Comparison of ENCODE assay signal across 8 cellular contexts in genomic region chr10:59905066-59905734, GRCh38. TPM values are rescaled to one million over a fixed set of nuclear protein-coding genes. Genes with fewer than 3 reads are reported as not detected.
A peak's percentile ranks its signal among the peaks of the same experiment; 100 is the strongest.
DNase-seq lines count a peak whose midpoint lies in the region; ATAC-seq, FAIRE-seq and TF ChIP-seq lines count a peak whose summit lies in the region.

No MANE protein-coding gene starts in this region.

- peaks cover 61% of the 10 kb centered on the region for H3K79me2 ChIP-seq in mammary epithelial cell (ENCODE audit: insufficient read depth, low read length)

- peaks cover 2% of the 10 kb centered on the region; the same call in 1 of the 2 replicates for H3K9me3 ChIP-seq in AG04450 (ENCODE audit: control insufficient read depth, insufficient read depth, low read length)
- H3K9me3 ChIP-seq in Panc1 (ENCODE audit: control insufficient read depth, insufficient read depth, low read depth, low read length), result no peaks in the 10 kb centered on the region
- H3K9me3 ChIP-seq in mammary epithelial cell (replicated peaks; ENCODE audit: insufficient read depth, low read length), result no peaks in the 10 kb centered on the region

- peak overlapping the region; percentile 94 for H3K9ac ChIP-seq in mammary epithelial cell (ENCODE audit: insufficient read depth, low read length)

- H3K27me3 ChIP-seq in AG04450 (ENCODE audit: control insufficient read depth, insufficient read depth, low read length), result no peaks in the 10 kb centered on the region
- H3K27me3 ChIP-seq in Panc1 (ENCODE audit: control insufficient read depth, insufficient read depth, low read length), result no peaks in the 10 kb centered on the region
- H3K27me3 ChIP-seq in mammary epithelial cell (ENCODE audit: insufficient read depth, low read length), result no peaks in the 10 kb centered on the region

- intact Hi-C loops in Panc1 (cut with micrococcal nuclease; ENCODE audit: unreplicated experiment), result loop anchor here (5.0 kb wide), 1 partner anchor 278 kb away; no protein-coding TSS in a partner anchor
- intact Hi-C loops in mammary epithelial cell (cut with micrococcal nuclease), result loop anchor here (2.0 to 5.0 kb wide), 2 partner anchors 60 to 98 kb away; no protein-coding TSS in a partner anchor

- H3K27ac ChIP-seq in AG04450 (ENCODE audit: low read depth, low read length) (peak overlapping the region; percentile 53), Panc1 (ENCODE audit: low read length) (peak overlapping the region; percentile 98), mammary epithelial cell (ENCODE audit: insufficient read depth, low read depth, low read length) (peak overlapping the region; percentile 98)

- in situ Hi-C loops in Panc1 (cut with HindIII; ENCODE audit: low pct_unique_long_range_greater_than_20kb, low sequenced_read_pairs) (no loop called here), mammary epithelial cell (cut with MboI; ENCODE audit: low sequenced_read_pairs in 2 of 2) (loop anchor here in 1 of 2 donors (5.0 kb wide), 1 partner anchor 33 kb away; no protein-coding TSS in a partner anchor)

- peak; percentile 51 for ATAC-seq in GM18508 (IDR thresholded peaks at IDR 0.05; ENCODE audit: insufficient read depth, unreplicated experiment)
- ATAC-seq in HG02884 (IDR thresholded peaks at IDR 0.05; ENCODE audit: unreplicated experiment), result peak; percentile 55
- no peak for ATAC-seq in Panc1

- WGBS in mammary epithelial cell (ENCODE audit: low coverage, missing lambda C conversion rate), result 1% methylated on average over 12 of the region's 23 CpGs

- H3K4me3 ChIP-seq in AG04450 (ENCODE audit: low read depth, low read length) (peak overlapping the region; percentile 92), Panc1 (ENCODE audit: low read depth in 2 of 2, low read length in 2 of 2) (peak overlapping the region; percentile 91 to 98), mammary epithelial cell (replicated peaks in 1 of 3; ENCODE audit: insufficient read depth in 1 of 3, low read depth in 2 of 3, low read length in 3 of 3) (peak overlapping the region; percentile 86 to 97 (median 97))

- FAIRE-seq in HTR-8/SVneo (lab: Jason Lieb, UNC), result no peak

- BruUV-seq in Panc1 (replicated peaks; lab: Mats Ljungman, UMichigan) (no TSS peak), mammary epithelial cell (replicated peaks; lab: Mats Ljungman, UMichigan) (TSS peak; percentile 73)

- H4K20me1 ChIP-seq in mammary epithelial cell (ENCODE audit: insufficient read depth, low read length), result no peaks in the 10 kb centered on the region

- TF ChIP-seq CTCF in AG04450 (IDR thresholded peaks at IDR 0.05; ENCODE audit: low read depth, low read length) (peak; percentile 9; the same call in 1 of the 2 replicates), Panc1 (IDR thresholded peaks at IDR 0.05) (no peak), mammary epithelial cell (conservative IDR thresholded peaks at IDR 0.05 in 1 of 2, IDR thresholded peaks at IDR 0.05 in 1 of 2; ENCODE audit: extremely low read depth in 1 of 2, insufficient read depth in 1 of 2, low read depth in 1 of 2, low read length in 2 of 2) (no peak)

- CTCF ChIA-PET in AG04450 (lab: Charles Lee) (interaction anchor here (0.6 to 5.3 kb wide), 10 partner anchors 8 to 528 kb away, joined by 3 to 58 read pairs (median 4); no protein-coding TSS in a partner anchor), Panc1 (lab: Charles Lee) (no interaction called here), mammary epithelial cell (lab: Charles Lee; ENCODE audit: low non-redundant PET) (no interaction called here)

- peaks cover 2% of the 10 kb centered on the region; the same call in 1 of the 2 replicates for H3K36me3 ChIP-seq in Panc1 (ENCODE audit: control insufficient read depth, insufficient read depth, low read length)
- H3K36me3 ChIP-seq in mammary epithelial cell (ENCODE audit: insufficient read depth, low read length), result no peaks in the 10 kb centered on the region

- H3K4me1 ChIP-seq in Panc1 (ENCODE audit: control insufficient read depth, insufficient read depth, low read length), result peaks cover 35% of the 10 kb centered on the region
- peaks cover 62% of the 10 kb centered on the region for H3K4me1 ChIP-seq in mammary epithelial cell (ENCODE audit: insufficient read depth, low read length)

- POLR2A ChIA-PET in AG04450 (lab: Yijun Ruan, JAX), result interaction anchor here (0.7 to 2.2 kb wide), 5 partner anchors 12 to 34 kb away, joined by 3 to 16 read pairs (median 6); no protein-coding TSS in a partner anchor
- POLR2A ChIA-PET in Panc1 (lab: Charles Lee), result interaction anchor here (0.5 kb wide), 1 partner anchor 90 kb away, joined by 4 read pairs; no protein-coding TSS in a partner anchor

- dilution Hi-C loops in mammary epithelial cell (cut with HindIII; ENCODE audit: low sequenced_read_pairs), result no loop called here

- H2AFZ ChIP-seq in mammary epithelial cell (ENCODE audit: low read depth, low read length), result peak overlapping the region; percentile 86

- peak overlapping the region; percentile 92 for H3K4me2 ChIP-seq in mammary epithelial cell (ENCODE audit: insufficient read depth, low read depth, low read length)

- DNase-seq in AG04450 (ENCODE audit: low read depth, low spot score) (no peak), Panc1 (ENCODE audit: low read depth, low spot score) (no peak), mammary epithelial cell (peak; percentile 48), kidney tubule cell (ENCODE audit: low spot score) (peak; percentile 29), HTR-8/SVneo (ENCODE audit: insufficient read length, low spot score) (no peak)
- peak; percentile 34 for DNase-seq in stimulated activated CD4-positive, alpha-beta T cell treated with anti-CD3 and anti-CD28 coated beads, Interleukin-4, amount 100 ng/mL, for 1 hour

RNA-seq across cellular contexts. Expression of gene CCDC6, which starts 1.2 kb away (rescaled TPM):
- polyA plus RNA-seq in AG04450 (2011; rRNA removed) (42.2 and 51.1 TPM in 2 replicates), mammary epithelial cell (31.9 TPM)
- 61.9 and 85.7 TPM in 2 replicates for polyA minus RNA-seq in AG04450 (2011; rRNA and poly(A)+ RNA removed)
- total RNA-seq in Panc1 (2021; ENCODE audit: unreplicated experiment) (48.7 TPM), mammary epithelial cell (10 to 100 TPM; 52.4 to 76.0 TPM)
- 17.2 TPM for polyA plus RNA-seq in Panc1 (2012; ENCODE audit: insufficient read length)
- 65.6 TPM for polyA minus RNA-seq in mammary epithelial cell

Comparison
In these comparisons a context has a peak if more than half of its experiments do, and no peak if none do; other contexts are left out.
1. DNase-seq: peak in mammary epithelial cell (single experiment), kidney tubule cell (single experiment) and stimulated activated CD4-positive, alpha-beta T cell treated with anti-CD3 and anti-CD28 coated beads, Interleukin-4, amount 100 ng/mL, for 1 hour (single experiment); none in AG04450 (single experiment), Panc1 (single experiment) and HTR-8/SVneo (single experiment).
2. Peak in every context shown above with its lines, with median percentiles within 50 percentile points of each other: H3K27ac ChIP-seq and H3K4me3 ChIP-seq.